Comparison of ENCODE assay signal across 14 cellular contexts in the genomic region with DNA sequence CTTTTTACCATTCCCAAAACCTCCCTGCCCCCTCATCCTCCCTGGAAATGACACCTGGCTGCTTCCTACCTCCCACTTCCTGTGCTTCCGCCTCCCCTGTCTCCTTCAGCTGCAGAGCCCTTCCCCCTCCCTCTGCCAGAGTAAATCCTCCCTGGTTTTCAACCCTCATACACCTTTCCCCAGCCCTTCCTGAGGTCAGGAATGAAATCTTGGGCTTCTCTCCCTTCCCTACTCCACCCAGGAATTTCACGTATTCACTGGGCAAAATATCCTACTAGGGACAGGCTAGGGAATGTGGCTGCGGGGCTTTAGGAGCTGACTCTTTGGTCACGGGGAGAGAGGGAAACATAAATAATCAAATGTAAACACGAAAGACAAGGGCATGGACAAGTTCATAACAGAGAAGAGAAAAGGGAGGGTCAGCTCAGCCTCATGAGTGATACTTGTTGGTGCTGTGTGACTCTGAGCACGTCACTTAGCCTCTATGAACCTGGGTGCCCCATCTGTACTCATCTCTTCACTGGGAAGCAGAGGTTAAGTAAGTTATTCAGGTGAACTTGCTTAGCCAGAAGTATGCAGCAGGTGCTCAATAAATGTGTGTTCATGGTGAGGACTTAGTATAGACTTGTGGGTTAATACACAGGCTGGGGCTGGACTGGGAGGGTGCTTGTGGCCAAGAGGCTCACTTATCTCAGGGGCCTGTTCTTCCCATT. TPM values are rescaled to one million over a fixed set of nuclear protein-coding genes. Genes with fewer than 3 reads are reported as not detected.
DNase-seq lines count a peak whose midpoint lies in the region; ATAC-seq and TF ChIP-seq lines count a peak whose summit lies in the region.
"Had no signal": no experiment of that assay in that cellular context is flagged by ENCODE, and none has a peak within 500 bp of the region (broad histone marks: within the 10 kb centered on the region; RNA-seq: fewer than 3 reads in every experiment).

No MANE protein-coding gene starts in this region.

- H3K4me1 ChIP-seq in RWPE2 (ENCODE audit: insufficient read depth, poor library complexity, severe bottlenecking) (peaks cover 44% of the 10 kb centered on the region), hepatocyte (ENCODE audit: insufficient read depth) (no peaks in the 10 kb centered on the region)
- H3K4me1 ChIP-seq: gastrocnemius medialis had no signal

- H3K4me1 Mint-ChIP-seq in activated naive CD8-positive, alpha-beta T cell treated with anti-CD3 and anti-CD28 coated beads, Interleukin-2, amount 50 U/mL, for 24 hours = peaks cover 26% of the 10 kb centered on the region
- peaks cover 14% of the 10 kb centered on the region for H3K4me1 Mint-ChIP-seq in activated naive CD8-positive, alpha-beta T cell treated with anti-CD3 and anti-CD28 coated beads for 36 hours
- H3K4me1 Mint-ChIP-seq in stimulated activated effector memory CD8-positive, alpha-beta T cell treated with anti-CD3 and anti-CD28 coated beads, Interleukin-12 subunit alpha, Interleukin-12 subunit beta, amount 100 ng/mL, for 72 hours = peaks cover 18% of the 10 kb centered on the region

- no peaks in the 10 kb centered on the region for H4K20me1 ChIP-seq in hepatocyte (ENCODE audit: insufficient read depth, poor library complexity, severe bottlenecking)

- peaks cover 12% of the 10 kb centered on the region for H3K27me3 Mint-ChIP-seq in activated naive CD8-positive, alpha-beta T cell treated with anti-CD3 and anti-CD28 coated beads, Interleukin-2, amount 50 U/mL, for 24 hours
- peaks cover 21% of the 10 kb centered on the region for H3K27me3 Mint-ChIP-seq in activated naive CD8-positive, alpha-beta T cell treated with anti-CD3 and anti-CD28 coated beads for 36 hours
- H3K27me3 Mint-ChIP-seq: activated CD4-positive, alpha-beta memory T cell treated with anti-CD3 and anti-CD28 coated beads for 36 hours had no signal

- no peak overlapping the region for H3K27ac Mint-ChIP-seq in activated naive CD8-positive, alpha-beta T cell treated with anti-CD3 and anti-CD28 coated beads, Interleukin-2, amount 50 U/mL, for 24 hours
- no peak overlapping the region for H3K27ac Mint-ChIP-seq in activated naive CD8-positive, alpha-beta T cell treated with anti-CD3 and anti-CD28 coated beads for 36 hours
- H3K27ac Mint-ChIP-seq in stimulated activated effector memory CD8-positive, alpha-beta T cell treated with anti-CD3 and anti-CD28 coated beads, Interleukin-12 subunit alpha, Interleukin-12 subunit beta, amount 100 ng/mL, for 72 hours = peak overlapping the region; percentile 70
- H3K27ac Mint-ChIP-seq: activated CD4-positive, alpha-beta memory T cell treated with anti-CD3 and anti-CD28 coated beads for 36 hours had no signal

- no peaks in the 10 kb centered on the region for H3K9me2 ChIP-seq in hepatocyte (replicated peaks; ENCODE audit: insufficient read depth)

- no peaks in the 10 kb centered on the region for H3K9me3 Mint-ChIP-seq in activated naive CD8-positive, alpha-beta T cell treated with anti-CD3 and anti-CD28 coated beads, Interleukin-2, amount 50 U/mL, for 24 hours
- no peaks in the 10 kb centered on the region for H3K9me3 Mint-ChIP-seq in activated naive CD8-positive, alpha-beta T cell treated with anti-CD3 and anti-CD28 coated beads for 36 hours
- H3K9me3 Mint-ChIP-seq in stimulated activated effector memory CD8-positive, alpha-beta T cell treated with anti-CD3 and anti-CD28 coated beads, Interleukin-12 subunit alpha, Interleukin-12 subunit beta, amount 100 ng/mL, for 72 hours = no peaks in the 10 kb centered on the region
- H3K9me3 Mint-ChIP-seq: activated CD4-positive, alpha-beta memory T cell treated with anti-CD3 and anti-CD28 coated beads for 36 hours had no signal

- H3K9me3 ChIP-seq in RWPE2 (ENCODE audit: severe bottlenecking) (no peaks in the 10 kb centered on the region), hepatocyte (ENCODE audit: low read depth) (no peaks in the 10 kb centered on the region)
- H3K9me3 ChIP-seq: gastrocnemius medialis had no signal

- no peak overlapping the region for H3K4me2 ChIP-seq in hepatocyte

- H3K36me3 ChIP-seq in RWPE2 (ENCODE audit: low read depth) (no peaks in the 10 kb centered on the region), hepatocyte (replicated peaks; ENCODE audit: insufficient read depth, low read depth) (no peaks in the 10 kb centered on the region)
- H3K36me3 ChIP-seq: gastrocnemius medialis had no signal

- peaks cover 1% of the 10 kb centered on the region for H3K36me3 Mint-ChIP-seq in activated naive CD8-positive, alpha-beta T cell treated with anti-CD3 and anti-CD28 coated beads, Interleukin-2, amount 50 U/mL, for 24 hours (ENCODE audit: low read depth)
- H3K36me3 Mint-ChIP-seq in activated naive CD8-positive, alpha-beta T cell treated with anti-CD3 and anti-CD28 coated beads for 36 hours = no peaks in the 10 kb centered on the region
- no peaks in the 10 kb centered on the region for H3K36me3 Mint-ChIP-seq in stimulated activated effector memory CD8-positive, alpha-beta T cell treated with anti-CD3 and anti-CD28 coated beads, Interleukin-12 subunit alpha, Interleukin-12 subunit beta, amount 100 ng/mL, for 72 hours

- 29% methylated on average over 6 of the region's 6 CpGs for WGBS in hepatocyte (ENCODE audit: low lambda C conversion rate, missing lambda C conversion rate)

- no peak overlapping the region for H2AFZ ChIP-seq in hepatocyte

- peak; percentile 43 for ATAC-seq in activated naive CD8-positive, alpha-beta T cell treated with anti-CD3 and anti-CD28 coated beads, Interleukin-2, amount 50 U/mL, for 24 hours
- ATAC-seq in RWPE2 (ENCODE audit: low read depth) (peak; percentile 73), GM21723 (IDR thresholded peaks at IDR 0.05; ENCODE audit: unreplicated experiment) (no peak)
- peak; percentile 67 for ATAC-seq in stimulated activated effector memory CD8-positive, alpha-beta T cell treated with anti-CD3 and anti-CD28 coated beads, Interleukin-12 subunit alpha, Interleukin-12 subunit beta, amount 100 ng/mL, for 72 hours
- ATAC-seq: gastrocnemius medialis, left ventricle myocardium superior had no signal

- H3K27me3 ChIP-seq in RWPE2 (ENCODE audit: insufficient read depth, poor library complexity, severe bottlenecking) = no peaks in the 10 kb centered on the region
- no peaks in the 10 kb centered on the region for H3K27me3 ChIP-seq in hepatocyte
- H3K27me3 ChIP-seq: gastrocnemius medialis had no signal

- TF ChIP-seq CTCF in RWPE2 (IDR thresholded peaks at IDR 0.05; ENCODE audit: poor library complexity, severe bottlenecking) (no peak), hepatocyte (IDR thresholded peaks at IDR 0.05; ENCODE audit: poor library complexity) (no peak), foreskin fibroblast (IDR thresholded peaks at IDR 0.05; ENCODE audit: low read depth, low read length) (no peak)

- DNase-seq in activated naive CD8-positive, alpha-beta T cell treated with anti-CD3 and anti-CD28 coated beads, Interleukin-2, amount 50 U/mL, for 24 hours = no peak
- DNase-seq in activated naive CD8-positive, alpha-beta T cell treated with anti-CD3 and anti-CD28 coated beads for 36 hours = no peak
- DNase-seq in RWPE2 (ENCODE audit: low spot score) (no peak), hepatocyte (ENCODE audit: low spot score) (no peak), foreskin fibroblast (no peak)
- DNase-seq in stimulated activated effector memory CD8-positive, alpha-beta T cell treated with anti-CD3 and anti-CD28 coated beads, Interleukin-12 subunit alpha, Interleukin-12 subunit beta, amount 100 ng/mL, for 72 hours (ENCODE audit: low spot score in 2 of 2) = no peak
- DNase-seq in stimulated activated CD4-positive, alpha-beta T cell treated with anti-CD3 and anti-CD28 coated beads, Interleukin-2, amount 100 ng/mL, for 24 hours = no peak
- DNase-seq: activated CD4-positive, alpha-beta memory T cell treated with anti-CD3 and anti-CD28 coated beads for 36 hours; activated naive CD4-positive, alpha-beta T cell treated with anti-CD3 and anti-CD28 coated beads, Interleukin-2, amount 50 U/mL, for 16 hours; gastrocnemius medialis; left ventricle myocardium superior; NCI-H748 treated with DMSO at 0.1 percent for 48 hours; T-helper 1 cell had no signal

- no peak overlapping the region for H3K4me3 ChIP-seq in RWPE2 (ENCODE audit: severe bottlenecking)
- no peak overlapping the region for H3K4me3 ChIP-seq in hepatocyte
- H3K4me3 ChIP-seq in foreskin fibroblast (ENCODE audit: low read depth in 1 of 2, low read length in 2 of 2) = no peak overlapping the region
- H3K4me3 ChIP-seq: gastrocnemius medialis had no signal

- peak overlapping the region; percentile 74 for H3K27ac ChIP-seq in RWPE2 (ENCODE audit: poor library complexity, severe bottlenecking)
- H3K27ac ChIP-seq in hepatocyte = peak overlapping the region; percentile 48
- H3K27ac ChIP-seq: gastrocnemius medialis had no signal

- H3K4me3 Mint-ChIP-seq in activated naive CD8-positive, alpha-beta T cell treated with anti-CD3 and anti-CD28 coated beads, Interleukin-2, amount 50 U/mL, for 24 hours = no peak overlapping the region
- no peak overlapping the region for H3K4me3 Mint-ChIP-seq in activated naive CD8-positive, alpha-beta T cell treated with anti-CD3 and anti-CD28 coated beads for 36 hours
- H3K4me3 Mint-ChIP-seq in stimulated activated effector memory CD8-positive, alpha-beta T cell treated with anti-CD3 and anti-CD28 coated beads, Interleukin-12 subunit alpha, Interleukin-12 subunit beta, amount 100 ng/mL, for 72 hours = no peak overlapping the region
- H3K4me3 Mint-ChIP-seq: activated CD4-positive, alpha-beta memory T cell treated with anti-CD3 and anti-CD28 coated beads for 36 hours had no signal

- no peaks in the 10 kb centered on the region for H3K79me2 ChIP-seq in hepatocyte

RNA-seq across cellular contexts. Expression of gene DUSP5, which starts 10.1 kb away (rescaled TPM):
- 10 to 100 TPM; 30.1 to 31.4 TPM for total RNA-seq in activated naive CD8-positive, alpha-beta T cell treated with anti-CD3 and anti-CD28 coated beads for 36 hours
- total RNA-seq in hepatocyte = 47.5 and 49.6 TPM in 2 replicates
- polyA plus RNA-seq in hepatocyte = 54.2 and 60.7 TPM in 2 replicates
